In genomic region chr19:57240311-57241090, GRCh38 we compare ENCODE assay signal across 8 cellular contexts. TPM values are rescaled to one million over a fixed set of nuclear protein-coding genes. Genes with fewer than 3 reads are reported as not detected.
A peak's percentile ranks its signal among the peaks of the same experiment; 100 is the strongest.
DNase-seq lines count a peak whose midpoint lies in the region; ATAC-seq and TF ChIP-seq lines count a peak whose summit lies in the region.

Gene ZNF805, plus strand, starts transcription at chr19:57240632. Its CDS starts 260 bp downstream, at chr19:57240892.

- H3K4me3 Mint-ChIP-seq in activated naive CD8-positive, alpha-beta T cell treated with anti-CD3 and anti-CD28 coated beads, Interleukin-2, amount 10 ng/mL, durations not matched to agents 7 days and 5 days = peak within 1 kb of the TSS; percentile 88

- POLR2A ChIA-PET in activated naive CD8-positive, alpha-beta T cell treated with anti-CD3 and anti-CD28 coated beads, Interleukin-2, amount 10 ng/mL, durations not matched to agents 7 days and 5 days (lab: Charles Lee) = interaction anchor here (0.7 to 1.5 kb wide), 8 partner anchors 17 to 1039 kb away, joined by 3 to 5 read pairs (median 4); partner anchors contain the start of genes ZNF264 and ZNF304

- H3K4me1 Mint-ChIP-seq in activated naive CD8-positive, alpha-beta T cell treated with anti-CD3 and anti-CD28 coated beads, Interleukin-2, amount 10 ng/mL, durations not matched to agents 7 days and 5 days = peaks cover 21% of the 10 kb centered on the region

- H3K4me3 ChIP-seq in GM12864 (ENCODE audit: low read depth, low read length) (peak within 1 kb of the TSS; percentile 61), osteoblast (ENCODE audit: insufficient read depth, low read length) (peak within 1 kb of the TSS; percentile 92), testis (peak within 1 kb of the TSS; percentile 78 to 93)

- ATAC-seq in HG02642 (IDR thresholded peaks at IDR 0.05; ENCODE audit: poor library complexity, unreplicated experiment) = peak; percentile 95
- peak; percentile 92 for ATAC-seq in activated naive CD8-positive, alpha-beta T cell treated with anti-CD3 and anti-CD28 coated beads, Interleukin-2, amount 10 ng/mL, durations not matched to agents 7 days and 5 days (ENCODE audit: low read depth)

- H3K27me3 Mint-ChIP-seq in activated naive CD8-positive, alpha-beta T cell treated with anti-CD3 and anti-CD28 coated beads, Interleukin-2, amount 10 ng/mL, durations not matched to agents 7 days and 5 days = no peaks in the 10 kb centered on the region

- H3K27me3 ChIP-seq in osteoblast (ENCODE audit: insufficient read depth, low read length) = no peaks in the 10 kb centered on the region
- no peaks in the 10 kb centered on the region for H3K27me3 ChIP-seq in testis

- peak within 1 kb of the TSS; percentile 90 for H3K27ac ChIP-seq in osteoblast (ENCODE audit: low read depth, low read length)
- H3K27ac ChIP-seq in testis = peak within 1 kb of the TSS; percentile 75 to 78

- H3K36me3 Mint-ChIP-seq in activated naive CD8-positive, alpha-beta T cell treated with anti-CD3 and anti-CD28 coated beads, Interleukin-2, amount 10 ng/mL, durations not matched to agents 7 days and 5 days = peaks cover 15% of the 10 kb centered on the region

- H2AFZ ChIP-seq in osteoblast (ENCODE audit: low read length) = peak within 1 kb of the TSS; percentile 100

- H3K4me2 ChIP-seq in osteoblast (ENCODE audit: insufficient read depth, low read length) = peak within 1 kb of the TSS; percentile 94

- H3K79me2 ChIP-seq in osteoblast (ENCODE audit: insufficient read depth, low read length) = peaks cover 46% of the 10 kb centered on the region

- H3K9me3 ChIP-seq in osteoblast (ENCODE audit: low read depth, low read length) (no peaks in the 10 kb centered on the region), testis (no peaks in the 10 kb centered on the region)

- TF ChIP-seq CTCF in GM12864 (IDR thresholded peaks at IDR 0.05; ENCODE audit: low read depth, low read length, missing control alignments) = no peak
- no peak for TF ChIP-seq CTCF in osteoblast (IDR thresholded peaks at IDR 0.05; ENCODE audit: extremely low read depth, low read depth, low read length)
- peak in 1 of 3 experiments; percentile 19 for TF ChIP-seq CTCF in testis (IDR thresholded peaks at IDR 0.05)

- TF ChIP-seq POLR2A in testis (IDR thresholded peaks at IDR 0.05) = no peak

- intact Hi-C loops in head of caudate nucleus (cut with DNase I) = no loop called here
- intact Hi-C loops in testis (cut with DNase I; ENCODE audit: low total_unique reads) = no loop called here

- H4K20me1 ChIP-seq in osteoblast (ENCODE audit: insufficient read depth, low read length) = peaks cover 6% of the 10 kb centered on the region

- H3K9me3 Mint-ChIP-seq in activated naive CD8-positive, alpha-beta T cell treated with anti-CD3 and anti-CD28 coated beads, Interleukin-2, amount 10 ng/mL, durations not matched to agents 7 days and 5 days = peaks cover 1% of the 10 kb centered on the region

- WGBS in testis, 2 donors = 0 to 1% methylated on average over 12 to 41 of the region's 61 CpGs

- peak within 1 kb of the TSS; percentile 96 for H3K27ac Mint-ChIP-seq in activated naive CD8-positive, alpha-beta T cell treated with anti-CD3 and anti-CD28 coated beads, Interleukin-2, amount 10 ng/mL, durations not matched to agents 7 days and 5 days

- peaks cover 14% of the 10 kb centered on the region for H3K36me3 ChIP-seq in osteoblast (ENCODE audit: insufficient read depth, low read length)
- H3K36me3 ChIP-seq in testis (ENCODE audit: low read depth, missing control alignments) = no peaks in the 10 kb centered on the region

- H3K4me1 ChIP-seq in osteoblast (ENCODE audit: insufficient read depth, low read length) (peaks cover 14% of the 10 kb centered on the region), testis (peaks cover 14% of the 10 kb centered on the region)

- DNase-seq in GM12864 (ENCODE audit: low read depth) = peak; percentile 91
- DNase-seq in NCI-H1105 treated with DMSO at 0.1 percent for 48 hours (lab: John Stamatoyannopoulos, UW) = peak; percentile 92
- DNase-seq in SKM-1 treated with dmso at 0.1 percent for 144 hours (lab: John Stamatoyannopoulos, UW; ENCODE audit: unreplicated experiment) = peak; percentile 54
- peak; percentile 92 for DNase-seq in activated naive CD8-positive, alpha-beta T cell treated with anti-CD3 and anti-CD28 coated beads, Interleukin-2, amount 10 ng/mL, durations not matched to agents 7 days and 5 days
- DNase-seq in head of caudate nucleus = peak; percentile 94 to 99 (median 96)
- DNase-seq in osteoblast (ENCODE audit: insufficient read length, low spot score, missing footprints) = peak; percentile 97
- peak; percentile 97 for DNase-seq in testis

RNA-seq across cellular contexts. Expression of gene ZNF805, which starts in this region (rescaled TPM):
- total RNA-seq in activated naive CD8-positive, alpha-beta T cell treated with anti-CD3 and anti-CD28 coated beads, Interleukin-2, amount 10 ng/mL, durations not matched to agents 7 days and 5 days = 10 to 100 TPM; 14.7 to 15.2 TPM
- total RNA-seq in osteoblast (32.1 and 34.0 TPM in 2 replicates), testis (10 to 100 TPM; 19.6 to 23.0 TPM)
- polyA plus RNA-seq in testis (ENCODE audit: insufficient read depth, low read depth, low replicate concordance) = 6.8 TPM

Comparison
In these comparisons a context has a peak if more than half of its experiments do, and no peak if none do; other contexts are left out.
1. Peak in every context shown above with its lines: DNase-seq, ATAC-seq, H3K4me3 ChIP-seq and H3K27ac ChIP-seq.